9 cellular contexts compared by ENCODE assay signal in genomic region chrX:106023947-106024346, GRCh38. TPM values are rescaled to one million over a fixed set of nuclear protein-coding genes. Genes with fewer than 3 reads are reported as not detected.
"Had no signal": no experiment of that assay in that cellular context is flagged by ENCODE, and none has a peak within 500 bp of the region (broad histone marks: within the 10 kb centered on the region; RNA-seq: fewer than 3 reads in every experiment).

No MANE protein-coding gene starts in this region.

- FAIRE-seq: G401.6, GM12878, GM12891, GM12892, GM18507, GM19239 had no signal

- ATAC-seq: GM12878 had no signal

- DNase-seq: GDM1, GF-D8 had no signal

- H3K4me3 ChIP-seq: GM12878 had no signal

RNA-seq across cellular contexts. Expression of gene SERPINA7, which starts 14.6 kb away (rescaled TPM):
- total RNA-seq: G401, GM12878 had no signal
- polyA plus RNA-seq: GM12878 had no signal
